Comparison of ENCODE assay signal across 21 cellular contexts in the genomic region with DNA sequence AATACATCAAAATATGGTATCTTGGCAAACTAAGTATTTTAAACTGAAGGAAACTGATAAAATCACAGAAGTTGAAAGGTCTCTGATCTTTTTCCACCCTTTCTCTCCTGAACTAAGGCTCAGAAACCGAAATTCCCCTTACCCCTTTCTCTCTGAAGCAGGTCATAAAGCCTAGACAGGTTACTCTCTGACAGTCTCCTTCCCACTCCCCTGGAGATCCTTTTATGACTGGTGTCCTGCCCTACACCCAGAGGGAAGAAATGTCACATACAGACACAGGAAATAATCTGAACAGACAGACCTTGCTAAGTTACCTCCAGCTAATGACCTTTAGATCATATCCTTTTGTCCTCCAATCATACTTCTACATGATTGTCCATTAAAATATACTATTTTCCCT.
A peak's percentile ranks its signal among the peaks of the same experiment; 100 is the strongest.
DNase-seq lines count a peak whose midpoint lies in the region; ATAC-seq and TF ChIP-seq lines count a peak whose summit lies in the region.
"Had no signal": no experiment of that assay in that cellular context is flagged by ENCODE, and none has a peak within 500 bp of the region (broad histone marks: within the 10 kb centered on the region; RNA-seq: fewer than 3 reads in every experiment).

No MANE protein-coding gene starts in this region.

- H4K5ac ChIP-seq in H9 (ENCODE audit: insufficient read length, low read depth, low read length), result no peak overlapping the region

- H3K4me1 ChIP-seq in GM23338 (ENCODE audit: insufficient read depth) (peaks cover 33% of the 10 kb centered on the region), H9 (ENCODE audit: insufficient read depth, low read length) (peaks cover 3% of the 10 kb centered on the region; the same call in 1 of the 2 replicates), endodermal cell (ENCODE audit: control insufficient read depth, insufficient read depth, low read length) (no peaks in the 10 kb centered on the region), aorta (ENCODE audit: control insufficient read depth in 1 of 2, insufficient read depth in 2 of 2, low read length in 2 of 2) (no peaks in the 10 kb centered on the region)
- H3K4me1 ChIP-seq: HAP-1 had no signal

- H3K4me3 ChIP-seq in GM23338 (no peak overlapping the region), endodermal cell (ENCODE audit: low read length) (no peak overlapping the region), aorta (ENCODE audit: low read length in 2 of 2) (no peak overlapping the region)
- H3K4me3 ChIP-seq: HAP-1 had no signal

- H4K20me1 ChIP-seq in GM23338 (replicated peaks; ENCODE audit: insufficient read depth) (no peaks in the 10 kb centered on the region), H9 (ENCODE audit: control insufficient read depth, insufficient read depth, insufficient read length) (no peaks in the 10 kb centered on the region)

- no peak overlapping the region for H2AK5ac ChIP-seq in H9 (ENCODE audit: insufficient read length, low read length)

- H3K4me1 Mint-ChIP-seq in GM23338 (peaks cover 35% of the 10 kb centered on the region), H9 (peaks cover 32 to 44% of the 10 kb centered on the region in 2 experiments), endodermal cell (peaks cover 7% of the 10 kb centered on the region), nephron progenitor cell (peaks cover 20% of the 10 kb centered on the region)
- H3K4me1 Mint-ChIP-seq in activated naive CD4-positive, alpha-beta T cell treated with anti-CD3 and anti-CD28 coated beads, Interleukin-2, amount 10 ng/mL, durations not matched to agents 7 days and 5 days, result no peaks in the 10 kb centered on the region
- H3K4me1 Mint-ChIP-seq: CD4-positive, CD25-positive, alpha-beta regulatory T cell; CD8-positive, alpha-beta memory T cell; IgD-negative memory B cell had no signal

- no peaks in the 10 kb centered on the region for H3K23me2 ChIP-seq in H9 (ENCODE audit: insufficient read length, low read depth, low read length, poor library complexity, severe bottlenecking)

- H3K36me3 ChIP-seq in GM23338 (ENCODE audit: insufficient read depth) (no peaks in the 10 kb centered on the region), endodermal cell (ENCODE audit: control insufficient read depth, insufficient read depth, low read length) (no peaks in the 10 kb centered on the region), aorta (ENCODE audit: control insufficient read depth in 1 of 2, insufficient read depth in 2 of 2, low read length in 1 of 2) (no peaks in the 10 kb centered on the region)
- H3K36me3 ChIP-seq: BE2C, HAP-1 had no signal

- DNase-seq in GM23338 (ENCODE audit: low spot score) (peak; percentile 8), H9 (no peak), endodermal cell (no peak), nephron progenitor cell (no peak), HuH-7 (ENCODE audit: low spot score) (no peak), aorta (no peak)
- no peak for DNase-seq in activated naive CD4-positive, alpha-beta T cell treated with anti-CD3 and anti-CD28 coated beads, Interleukin-2, amount 10 ng/mL, durations not matched to agents 7 days and 5 days
- DNase-seq: ACHN; BE2C; C1 segment of cervical spinal cord; CD4-positive, CD25-positive, alpha-beta regulatory T cell; CD8-positive, alpha-beta memory T cell; COR-L47; DMS 273 treated with DMSO at 0.1 percent for 48 hours; DMS53; DND-41; EL; GOT3; KBM-7 had no signal

- H2BK12ac ChIP-seq in H9 (ENCODE audit: insufficient read length, low read depth, low read length), result no peak overlapping the region

- no peaks in the 10 kb centered on the region for H3F3A ChIP-seq in GM23338 (replicated peaks; ENCODE audit: low read depth)

- H4K8ac ChIP-seq in H9 (replicated peaks; ENCODE audit: insufficient read length, low read depth, low read length), result no peak overlapping the region

- no peak overlapping the region for H3K4ac ChIP-seq in H9 (ENCODE audit: low read depth, low read length)

- H3K27me3 ChIP-seq in GM23338 (ENCODE audit: insufficient read depth), result no peaks in the 10 kb centered on the region
- H3K27me3 ChIP-seq in H9 (ENCODE audit: insufficient read depth, low read length), result no peaks in the 10 kb centered on the region
- no peaks in the 10 kb centered on the region for H3K27me3 ChIP-seq in endodermal cell (ENCODE audit: control insufficient read depth, insufficient read depth, low read length, poor library complexity, severe bottlenecking)
- no peaks in the 10 kb centered on the region for H3K27me3 ChIP-seq in aorta (ENCODE audit: control insufficient read depth in 1 of 2, insufficient read depth in 2 of 2, low read length in 1 of 2)
- H3K27me3 ChIP-seq: BE2C had no signal

- H2BK15ac ChIP-seq in H9 (ENCODE audit: low read depth, low read length), result no peak overlapping the region

- H3K4me2 ChIP-seq in GM23338 (no peak overlapping the region), H9 (ENCODE audit: insufficient read depth, insufficient read length, low read length) (no peak overlapping the region)

- H3K27ac Mint-ChIP-seq in GM23338 (peak overlapping the region; percentile 92), H9 (peak overlapping the region; percentile 74 to 77 (median 76); a peak in 6 of 7 replicates), endodermal cell (peak overlapping the region; percentile 53), nephron progenitor cell (peak overlapping the region; percentile 42)
- no peak overlapping the region for H3K27ac Mint-ChIP-seq in activated naive CD4-positive, alpha-beta T cell treated with anti-CD3 and anti-CD28 coated beads, Interleukin-2, amount 10 ng/mL, durations not matched to agents 7 days and 5 days
- H3K27ac Mint-ChIP-seq: CD4-positive, CD25-positive, alpha-beta regulatory T cell; CD8-positive, alpha-beta memory T cell; IgD-negative memory B cell had no signal

- no peak overlapping the region for H2BK120ac ChIP-seq in H9 (ENCODE audit: low read depth, low read length, poor library complexity, severe bottlenecking)

- H2AFZ ChIP-seq in GM23338 (no peak overlapping the region), H9 (ENCODE audit: low read length) (no peak overlapping the region)

- ATAC-seq in GM23338 (peak; percentile 54), aorta (ENCODE audit: low FRiP score) (no peak)

- peaks cover 2% of the 10 kb centered on the region for H3K27me3 Mint-ChIP-seq in GM23338 (ENCODE audit: insufficient read depth, low read depth, poor library complexity)
- no peaks in the 10 kb centered on the region for H3K27me3 Mint-ChIP-seq in H9 (ENCODE audit: low read depth)
- no peaks in the 10 kb centered on the region for H3K27me3 Mint-ChIP-seq in endodermal cell (ENCODE audit: insufficient read depth)
- H3K27me3 Mint-ChIP-seq in nephron progenitor cell (ENCODE audit: low read depth, poor library complexity), result no peaks in the 10 kb centered on the region
- no peaks in the 10 kb centered on the region for H3K27me3 Mint-ChIP-seq in activated naive CD4-positive, alpha-beta T cell treated with anti-CD3 and anti-CD28 coated beads, Interleukin-2, amount 10 ng/mL, durations not matched to agents 7 days and 5 days
- H3K27me3 Mint-ChIP-seq: CD4-positive, CD25-positive, alpha-beta regulatory T cell; CD8-positive, alpha-beta memory T cell; IgD-negative memory B cell had no signal

- H3K9me3 ChIP-seq in H9 (ENCODE audit: control insufficient read depth, low read depth, low read length), result no peaks in the 10 kb centered on the region
- no peaks in the 10 kb centered on the region for H3K9me3 ChIP-seq in endodermal cell (ENCODE audit: control insufficient read depth, low read length)
- H3K9me3 ChIP-seq in aorta (ENCODE audit: control insufficient read depth, low read length), result no peaks in the 10 kb centered on the region
- H3K9me3 ChIP-seq: BE2C, HAP-1 had no signal

- no peak overlapping the region for H3K23ac ChIP-seq in H9 (ENCODE audit: insufficient read length, low read depth, low read length)

- H3K36me3 Mint-ChIP-seq in GM23338 (ENCODE audit: low read depth) (0 out of 3 replicates have a peak, but pooled peaks cover 2% of the 10 kb centered on the region), H9 (ENCODE audit: insufficient read depth in 1 of 3, low read depth in 3 of 3) (no peaks in the 10 kb centered on the region), endodermal cell (ENCODE audit: low read depth) (no peaks in the 10 kb centered on the region), nephron progenitor cell (ENCODE audit: low read depth) (no peaks in the 10 kb centered on the region)
- H3K36me3 Mint-ChIP-seq in activated naive CD4-positive, alpha-beta T cell treated with anti-CD3 and anti-CD28 coated beads, Interleukin-2, amount 10 ng/mL, durations not matched to agents 7 days and 5 days, result no peaks in the 10 kb centered on the region
- H3K36me3 Mint-ChIP-seq: CD4-positive, CD25-positive, alpha-beta regulatory T cell; CD8-positive, alpha-beta memory T cell; IgD-negative memory B cell had no signal

- H2BK20ac ChIP-seq in H9 (ENCODE audit: low read depth, low read length, poor library complexity, severe bottlenecking), result no peak overlapping the region

- H3T11ph ChIP-seq in H9 (ENCODE audit: low read length), result no peak overlapping the region

- no CpG with 5 or more reads among the region's 1 CpG for WGBS in H9 (ENCODE audit: extremely low coverage, insufficient read length, low lambda C conversion rate)
- WGBS in endodermal cell (ENCODE audit: insufficient coverage in 1 of 2, insufficient read length in 1 of 2), 2 experiments, result 65% methylated on average over 1 of the region's 1 CpG; no CpG with 5 or more reads in 1 of the 2 experiments
- WGBS in aorta, 2 donors, result 17 to 26% methylated on average over 1 of the region's 1 CpG

- no peak overlapping the region for H4K91ac ChIP-seq in H9 (ENCODE audit: insufficient read length, low read depth, low read length)

- H3K27ac ChIP-seq in GM23338 (ENCODE audit: low read depth) (no peak overlapping the region), H9 (ENCODE audit: insufficient read length, low read depth, low read length) (peak overlapping the region; percentile 68), endodermal cell (ENCODE audit: low read depth, low read length) (no peak overlapping the region), aorta (ENCODE audit: low read depth in 1 of 2, low read length in 2 of 2) (no peak overlapping the region)

- intact Hi-C loops in aorta (cut with DNase I), result no loop called here

- H3K9me3 Mint-ChIP-seq in GM23338, result no peaks in the 10 kb centered on the region
- no peaks in the 10 kb centered on the region for H3K9me3 Mint-ChIP-seq in H9
- H3K9me3 Mint-ChIP-seq in endodermal cell, result no peaks in the 10 kb centered on the region
- no peaks in the 10 kb centered on the region for H3K9me3 Mint-ChIP-seq in nephron progenitor cell
- peaks cover 6% of the 10 kb centered on the region for H3K9me3 Mint-ChIP-seq in activated naive CD4-positive, alpha-beta T cell treated with anti-CD3 and anti-CD28 coated beads, Interleukin-2, amount 10 ng/mL, durations not matched to agents 7 days and 5 days

- TF ChIP-seq CTCF in GM23338 (conservative IDR thresholded peaks at IDR 0.05; ENCODE audit: low read depth in 2 of 2) (no peak), H9 (conservative IDR thresholded peaks at IDR 0.05) (no peak), endodermal cell (conservative IDR thresholded peaks at IDR 0.05) (no peak), nephron progenitor cell (IDR thresholded peaks at IDR 0.05) (no peak)

- H2BK5ac ChIP-seq in H9 (ENCODE audit: insufficient read length, low read length), result no peak overlapping the region

- no peaks in the 10 kb centered on the region for H3K9me2 ChIP-seq in GM23338 (ENCODE audit: insufficient read depth)

- CTCF ChIA-PET in activated naive CD4-positive, alpha-beta T cell treated with anti-CD3 and anti-CD28 coated beads, Interleukin-2, amount 10 ng/mL, durations not matched to agents 7 days and 5 days (lab: Charles Lee), result no interaction called here

- H3K14ac ChIP-seq in H9 (ENCODE audit: insufficient read depth, low read length), result no peak overlapping the region

- H3K79me2 ChIP-seq in GM23338 (replicated peaks; ENCODE audit: insufficient read depth) (no peaks in the 10 kb centered on the region), H9 (ENCODE audit: insufficient read depth, low read length) (no peaks in the 10 kb centered on the region)

- H3K79me1 ChIP-seq in H9 (ENCODE audit: insufficient read depth, low read depth, low read length, poor library complexity, severe bottlenecking), result no peaks in the 10 kb centered on the region

- H3K4me3 Mint-ChIP-seq in GM23338 (no peak overlapping the region), H9 (no peak overlapping the region), endodermal cell (no peak overlapping the region), nephron progenitor cell (no peak overlapping the region)
- H3K4me3 Mint-ChIP-seq in activated naive CD4-positive, alpha-beta T cell treated with anti-CD3 and anti-CD28 coated beads, Interleukin-2, amount 10 ng/mL, durations not matched to agents 7 days and 5 days, result no peak overlapping the region
- H3K4me3 Mint-ChIP-seq: CD4-positive, CD25-positive, alpha-beta regulatory T cell; CD8-positive, alpha-beta memory T cell; IgD-negative memory B cell had no signal

- H3K9ac ChIP-seq in H9 (ENCODE audit: extremely low read depth, insufficient read length, low read length), result no peak overlapping the region
- no peak overlapping the region for H3K9ac ChIP-seq in endodermal cell (ENCODE audit: extremely low read depth, low read length, poor library complexity, severe bottlenecking)

- H3K56ac ChIP-seq in H9 (ENCODE audit: insufficient read length, low read depth, low read length), result no peak overlapping the region

- no peak overlapping the region for H3K18ac ChIP-seq in H9 (ENCODE audit: insufficient read length, low read depth, low read length)
